8 cellular contexts compared by ENCODE assay signal in the genomic region with DNA sequence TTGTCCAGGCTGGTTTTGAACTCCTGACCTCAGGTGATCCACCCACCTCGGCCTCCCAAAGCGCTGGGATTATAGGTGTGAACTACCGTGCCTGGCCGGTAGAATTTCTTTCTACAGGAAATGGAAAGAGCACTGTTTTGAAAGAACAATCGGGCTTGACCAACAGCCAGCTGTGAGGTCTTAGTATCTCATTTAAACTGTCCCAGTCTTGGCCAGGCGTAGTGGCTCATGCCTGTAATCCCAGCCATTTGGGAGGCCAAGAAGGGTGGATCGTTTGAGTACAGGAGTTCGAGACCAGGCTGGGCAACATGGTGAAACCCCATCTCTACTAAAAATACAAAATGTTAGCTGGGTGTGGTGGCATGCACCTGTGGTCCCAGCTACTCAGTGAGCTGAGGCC. TPM values are rescaled to one million over a fixed set of nuclear protein-coding genes. Genes with fewer than 3 reads are reported as not detected.
"Had no signal": no experiment of that assay in that cellular context is flagged by ENCODE, and none has a peak within 500 bp of the region (broad histone marks: within the 10 kb centered on the region; RNA-seq: fewer than 3 reads in every experiment).

No MANE protein-coding gene starts in this region.

RNA-seq across cellular contexts. Expression of a gene that starts 17.8 kb away (rescaled TPM):
- total RNA-seq: OCI-LY7, PC-9, Peyer's patch, Right ventricle myocardium inferior, Right ventricle myocardium superior, RPMI7951, SJSA1, SK-MEL-5 had no signal
